12 cellular contexts compared by ENCODE assay signal in the genomic region with DNA sequence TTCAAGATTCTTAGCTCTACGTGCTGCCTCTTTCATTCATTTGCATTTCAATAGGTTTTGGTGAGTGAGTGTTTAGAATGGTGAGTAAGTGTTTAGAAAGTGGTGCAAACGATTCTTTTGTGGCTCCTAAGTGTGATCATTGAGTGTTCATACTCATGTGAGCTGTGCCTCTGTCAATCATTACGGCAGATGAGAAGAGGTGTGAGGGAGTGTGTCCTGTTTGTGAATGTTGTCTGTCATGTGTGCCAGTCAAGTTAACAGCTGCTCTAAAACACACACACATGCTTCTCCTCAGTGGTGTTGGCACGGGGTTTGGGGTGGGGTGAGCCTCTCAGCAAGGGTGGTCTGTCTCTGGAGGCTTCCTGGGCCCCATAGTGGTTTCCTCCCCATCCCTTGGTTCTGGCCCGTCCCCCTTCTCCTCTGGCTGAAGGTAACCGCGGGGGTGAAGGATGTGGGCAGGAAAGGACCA. TPM values are rescaled to one million over a fixed set of nuclear protein-coding genes. Genes with fewer than 3 reads are reported as not detected.
A peak's percentile ranks its signal among the peaks of the same experiment; 100 is the strongest.
DNase-seq lines count a peak whose midpoint lies in the region; ATAC-seq and TF ChIP-seq lines count a peak whose summit lies in the region.
"Had no signal": no experiment of that assay in that cellular context is flagged by ENCODE, and none has a peak within 500 bp of the region (broad histone marks: within the 10 kb centered on the region; RNA-seq: fewer than 3 reads in every experiment).

No MANE protein-coding gene starts in this region.

- CTCF ChIA-PET in activated CD4-positive, alpha-beta T cell treated with anti-CD3 and anti-CD28 coated beads, Interleukin-2, amount 10 ng/mL, durations not matched to agents 7 days and 5 days (lab: Charles Lee), result interaction anchor here (0.6 to 6.2 kb wide), 6 partner anchors 8 to 95 kb away, joined by 3 to 30 read pairs (median 3); a partner anchor contains a TSS

- no peak for TF ChIP-seq CTCF in natural killer cell (IDR thresholded peaks at IDR 0.05)

- intact Hi-C loops in natural killer cell (cut with micrococcal nuclease), result loop anchor here (1.0 kb wide), 1 partner anchor 16 kb away; no protein-coding TSS in a partner anchor

- H3K4me3 Mint-ChIP-seq in activated CD4-positive, alpha-beta T cell treated with anti-CD3 and anti-CD28 coated beads, Interleukin-2, amount 10 ng/mL, durations not matched to agents 7 days and 5 days, result no peak overlapping the region
- peak overlapping the region; percentile 39 for H3K4me3 Mint-ChIP-seq in activated naive CD8-positive, alpha-beta T cell
- H3K4me3 Mint-ChIP-seq in natural killer cell, result peak overlapping the region; percentile 81

- H3K9me3 Mint-ChIP-seq in activated CD4-positive, alpha-beta T cell treated with anti-CD3 and anti-CD28 coated beads, Interleukin-2, amount 10 ng/mL, durations not matched to agents 7 days and 5 days, result peaks cover 5% of the 10 kb centered on the region
- H3K9me3 Mint-ChIP-seq in activated naive CD8-positive, alpha-beta T cell (ENCODE audit: low read depth), result peaks cover 4% of the 10 kb centered on the region
- no peaks in the 10 kb centered on the region for H3K9me3 Mint-ChIP-seq in natural killer cell

- peaks cover 2% of the 10 kb centered on the region for H3K27me3 Mint-ChIP-seq in activated CD4-positive, alpha-beta T cell treated with anti-CD3 and anti-CD28 coated beads, Interleukin-2, amount 10 ng/mL, durations not matched to agents 7 days and 5 days
- H3K27me3 Mint-ChIP-seq in activated naive CD8-positive, alpha-beta T cell, result no peaks in the 10 kb centered on the region
- no peaks in the 10 kb centered on the region for H3K27me3 Mint-ChIP-seq in natural killer cell (ENCODE audit: low read depth in 2 of 2)

- POLR2A ChIA-PET in activated CD4-positive, alpha-beta T cell treated with anti-CD3 and anti-CD28 coated beads, Interleukin-2, amount 10 ng/mL, durations not matched to agents 7 days and 5 days (lab: Charles Lee), result interaction anchor here (0.6 kb wide), 1 partner anchor 13 kb away, joined by 6 read pairs; no protein-coding TSS in a partner anchor

- peak overlapping the region; percentile 43 for H3K27ac Mint-ChIP-seq in activated CD4-positive, alpha-beta T cell treated with anti-CD3 and anti-CD28 coated beads, Interleukin-2, amount 10 ng/mL, durations not matched to agents 7 days and 5 days
- H3K27ac Mint-ChIP-seq in activated naive CD8-positive, alpha-beta T cell, result no peak overlapping the region
- H3K27ac Mint-ChIP-seq in natural killer cell, result peak overlapping the region; percentile 83 to 87

- no peak for DNase-seq in activated CD4-positive, alpha-beta T cell treated with anti-CD3 and anti-CD28 coated beads, Interleukin-2, amount 10 ng/mL, durations not matched to agents 7 days and 5 days
- no peak for DNase-seq in activated CD4-positive, alpha-beta T cell treated with anti-CD3 and anti-CD28 coated beads for 4 hours
- peak; percentile 49 for DNase-seq in natural killer cell
- no peak for DNase-seq in OCI-M1 (lab: John Stamatoyannopoulos, UW)
- DNase-seq: GF-D8, head of caudate nucleus, NCI-H2171 treated with DMSO at 0.1 percent for 48 hours, tibial artery had no signal

- ATAC-seq in HG03097 (IDR thresholded peaks at IDR 0.05; ENCODE audit: low FRiP score, unreplicated experiment) (peak; percentile 48), natural killer cell (peak; percentile 83 to 87 (median 86)), HG03045 (IDR thresholded peaks at IDR 0.05; ENCODE audit: unreplicated experiment) (no peak), HG02678 (IDR thresholded peaks at IDR 0.05; ENCODE audit: unreplicated experiment) (no peak)

- H3K4me1 Mint-ChIP-seq in activated CD4-positive, alpha-beta T cell treated with anti-CD3 and anti-CD28 coated beads, Interleukin-2, amount 10 ng/mL, durations not matched to agents 7 days and 5 days, result peaks cover 53% of the 10 kb centered on the region
- peaks cover 45% of the 10 kb centered on the region for H3K4me1 Mint-ChIP-seq in activated naive CD8-positive, alpha-beta T cell (ENCODE audit: low read depth)
- H3K4me1 Mint-ChIP-seq in natural killer cell, result peaks cover 32 to 42% of the 10 kb centered on the region in 2 donors

- peaks cover 2% of the 10 kb centered on the region for H3K36me3 Mint-ChIP-seq in activated CD4-positive, alpha-beta T cell treated with anti-CD3 and anti-CD28 coated beads, Interleukin-2, amount 10 ng/mL, durations not matched to agents 7 days and 5 days (ENCODE audit: low read depth)
- no peaks in the 10 kb centered on the region for H3K36me3 Mint-ChIP-seq in activated naive CD8-positive, alpha-beta T cell
- H3K36me3 Mint-ChIP-seq in natural killer cell, result no peaks in the 10 kb centered on the region

RNA-seq across cellular contexts. Expression of a gene that starts 11.4 kb away (rescaled TPM):
- total RNA-seq in activated CD4-positive, alpha-beta T cell treated with anti-CD3 and anti-CD28 coated beads, Interleukin-2, amount 10 ng/mL, durations not matched to agents 7 days and 5 days, result not detected
- under 1 TPM in 1 of 3 donors, not detected in 2; 0.33 TPM for total RNA-seq in natural killer cell

RNA-seq across cellular contexts. Expression of a gene that starts 31.5 kb away (rescaled TPM):
- 100 to 1,000 TPM; 128 to 159 TPM for total RNA-seq in activated CD4-positive, alpha-beta T cell treated with anti-CD3 and anti-CD28 coated beads, Interleukin-2, amount 10 ng/mL, durations not matched to agents 7 days and 5 days
- 10 to 100 TPM; 77.3 to 87.3 (median 78.8) TPM for total RNA-seq in natural killer cell

RNA-seq across cellular contexts. Expression of a gene that starts 33.1 kb away (rescaled TPM):
- total RNA-seq in activated CD4-positive, alpha-beta T cell treated with anti-CD3 and anti-CD28 coated beads, Interleukin-2, amount 10 ng/mL, durations not matched to agents 7 days and 5 days, result under 1 TPM; 0.52 to 0.98 TPM
- 10 to 100 TPM in 2 of 3 donors, 1 to 10 TPM in 1; 4.2 to 30.6 (median 11.6) TPM for total RNA-seq in natural killer cell

Comparison
In these comparisons a context has a peak if more than half of its experiments do, and no peak if none do; other contexts are left out.
1. ATAC-seq: peak in HG03097 (single experiment) and natural killer cell (3 of 3); none in HG03045 (single experiment) and HG02678 (single experiment).